Comparison of ENCODE assay signal across 8 cellular contexts in genomic region chr6:33585403-33586107, GRCh38. TPM values are rescaled to one million over a fixed set of nuclear protein-coding genes. Genes with fewer than 3 reads are reported as not detected.
A peak's percentile ranks its signal among the peaks of the same experiment; 100 is the strongest.
DNase-seq lines count a peak whose midpoint lies in the region; ATAC-seq and TF ChIP-seq lines count a peak whose summit lies in the region.

No MANE protein-coding gene starts in this region.

- H3K4me1 ChIP-seq in esophagus muscularis mucosa = peaks cover 24 to 35% (median 28%) of the 10 kb centered on the region in 4 donors

- no peak for TF ChIP-seq EP300 in esophagus muscularis mucosa (IDR thresholded peaks at IDR 0.05)

- DNase-seq in Ammon's horn (ENCODE audit: low spot score) (peak; percentile 83), HuH-7 (ENCODE audit: low spot score) (peak; percentile 72), OCI-M2 (lab: John Stamatoyannopoulos, UW; ENCODE audit: unreplicated experiment) (peak; percentile 79), esophagus muscularis mucosa (ENCODE audit: extremely low spot score) (peak; percentile 97)
- peak; percentile 93 for DNase-seq in activated T-cell treated with anti-CD3 and anti-CD28 coated beads, Interleukin-2, amount 50 U/mL, for 1 hour
- DNase-seq in natural killer cell treated with Interleukin-12 subunit alpha and Interleukin-12 subunit beta and Interleukin-15 and Interleukin-18, amount 100 ng/mL, for 72 hours (ENCODE audit: low spot score) = peak; percentile 91
- peak; percentile 74 for DNase-seq in stimulated activated naive CD4-positive, alpha-beta T cell treated with Interleukin-2 at 50 U/mL for 16 hours (lab: John Stamatoyannopoulos, UW)

- no peaks in the 10 kb centered on the region for H3K27me3 Mint-ChIP-seq in natural killer cell treated with Interleukin-12 subunit alpha and Interleukin-12 subunit beta and Interleukin-15 and Interleukin-18, amount 100 ng/mL, for 72 hours

- H3K9me3 ChIP-seq in esophagus muscularis mucosa = no peaks in the 10 kb centered on the region

- no peaks in the 10 kb centered on the region for H3K36me3 ChIP-seq in esophagus muscularis mucosa

- ATAC-seq in GM19035 (IDR thresholded peaks at IDR 0.05; ENCODE audit: unreplicated experiment) = peak; percentile 57
- ATAC-seq in natural killer cell treated with Interleukin-12 subunit alpha and Interleukin-12 subunit beta and Interleukin-15 and Interleukin-18, amount 100 ng/mL, for 72 hours = peak; percentile 93 to 94

- H3K4me3 Mint-ChIP-seq in natural killer cell treated with Interleukin-12 subunit alpha and Interleukin-12 subunit beta and Interleukin-15 and Interleukin-18, amount 100 ng/mL, for 72 hours = peak overlapping the region; percentile 47

- H3K27me3 ChIP-seq in esophagus muscularis mucosa = no peaks in the 10 kb centered on the region

- peak overlapping the region; percentile 78 to 82 for H3K27ac Mint-ChIP-seq in natural killer cell treated with Interleukin-12 subunit alpha and Interleukin-12 subunit beta and Interleukin-15 and Interleukin-18, amount 100 ng/mL, for 72 hours

- H3K4me1 Mint-ChIP-seq in natural killer cell treated with Interleukin-12 subunit alpha and Interleukin-12 subunit beta and Interleukin-15 and Interleukin-18, amount 100 ng/mL, for 72 hours (ENCODE audit: low read depth in 2 of 2) = peaks cover 14 to 19% of the 10 kb centered on the region in 2 donors

- TF ChIP-seq POLR2A in esophagus muscularis mucosa (IDR thresholded peaks at IDR 0.05; ENCODE audit: low read depth) = no peak

- peak overlapping the region in 2 of 4 donors; percentile 22 to 41 for H3K4me3 ChIP-seq in esophagus muscularis mucosa

- H3K9me3 Mint-ChIP-seq in natural killer cell treated with Interleukin-12 subunit alpha and Interleukin-12 subunit beta and Interleukin-15 and Interleukin-18, amount 100 ng/mL, for 72 hours = no peaks in the 10 kb centered on the region

- H3K27ac ChIP-seq in esophagus muscularis mucosa (replicated peaks in 1 of 4) = no peak overlapping the region

- peak; percentile 92 to 99 (median 95) for TF ChIP-seq CTCF in esophagus muscularis mucosa (IDR thresholded peaks at IDR 0.05)

- no peaks in the 10 kb centered on the region for H3K36me3 Mint-ChIP-seq in natural killer cell treated with Interleukin-12 subunit alpha and Interleukin-12 subunit beta and Interleukin-15 and Interleukin-18, amount 100 ng/mL, for 72 hours

- WGBS in esophagus muscularis mucosa = 33% methylated on average over 4 of the region's 14 CpGs

- intact Hi-C loops in esophagus muscularis mucosa (cut with DNase I) = loop anchor here (5.0 kb wide), 2 partner anchors 47 to 117 kb away; no protein-coding TSS in a partner anchor

RNA-seq across cellular contexts. Expression of gene BAK1, which starts 5.5 kb away (rescaled TPM):
- total RNA-seq in esophagus muscularis mucosa = 10 to 100 TPM in 3 of 4 donors, 1 to 10 TPM in 1; 9.9 to 13.1 (median 11.7) TPM
- total RNA-seq in natural killer cell treated with Interleukin-12 subunit alpha and Interleukin-12 subunit beta and Interleukin-15 and Interleukin-18, amount 100 ng/mL, for 72 hours = 100 to 1,000 TPM; 101 to 103 TPM

RNA-seq across cellular contexts. Expression of gene ITPR3, which starts 35.6 kb away (rescaled TPM):
- 10 to 100 TPM; 12.1 to 24.9 (median 20.5) TPM for total RNA-seq in esophagus muscularis mucosa
- total RNA-seq in natural killer cell treated with Interleukin-12 subunit alpha and Interleukin-12 subunit beta and Interleukin-15 and Interleukin-18, amount 100 ng/mL, for 72 hours = 10 to 100 TPM; 27.6 to 77.6 TPM

Comparison
In these comparisons a context has a peak if more than half of its experiments do, and no peak if none do; other contexts are left out.
1. RNA of gene BAK1, which starts 5.5 kb away (total RNA-seq): 101 to 103 TPM in natural killer cell treated with Interleukin-12 subunit alpha and Interleukin-12 subunit beta and Interleukin-15 and Interleukin-18, amount 100 ng/mL, for 72 hours; 9.9 to 13.1 TPM in esophagus muscularis mucosa; every median in the first group is over 4 times any median in the second.
2. Peak in every context shown above with its lines, with median percentiles within 50 percentile points of each other: DNase-seq.